28 cellular contexts compared by ENCODE assay signal in the genomic region with DNA sequence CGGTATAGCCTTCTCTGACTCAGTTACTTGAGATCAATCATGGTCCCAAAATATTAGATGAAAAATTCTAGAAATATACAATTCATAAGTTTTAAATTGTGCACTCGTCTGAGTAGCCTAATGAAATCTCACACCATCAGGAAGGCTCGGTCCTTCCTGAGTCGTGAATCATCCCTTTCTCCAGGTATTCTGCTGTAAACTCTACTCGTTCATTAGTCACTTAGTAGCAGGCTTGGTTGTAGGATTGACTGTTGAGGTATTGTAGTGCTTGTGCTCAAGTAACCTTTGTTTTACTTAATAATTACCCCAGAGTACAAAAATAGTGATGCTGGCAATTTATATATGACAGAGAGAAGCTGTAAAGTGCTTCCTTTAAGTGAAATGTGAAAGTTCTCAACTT.
"Had no signal": no experiment of that assay in that cellular context is flagged by ENCODE, and none has a peak within 500 bp of the region (broad histone marks: within the 10 kb centered on the region; RNA-seq: fewer than 3 reads in every experiment).

No MANE protein-coding gene starts in this region.

- DNase-seq: activated CD4-positive, alpha-beta T cell treated with anti-CD3 and anti-CD28 coated beads for 36 hours; activated CD4-positive, CD25-positive, alpha-beta regulatory T cell; activated CD8-positive, alpha-beta memory T cell treated with anti-CD3 and anti-CD28 coated beads, Interleukin-2, amount 10 ng/mL, durations not matched to agents 7 days and 5 days; activated CD8-positive, alpha-beta T cell treated with anti-CD3 and anti-CD28 coated beads, Interleukin-2, amount 10 ng/mL, durations not matched to agents 7 days and 5 days; activated effector memory CD4-positive, alpha-beta T cell treated with Interleukin-2 at 50 U/mL for 16 hours; activated naive CD4-positive, alpha-beta T cell treated with Interleukin-2 at 50 U/mL for 16 hours; activated T-cell treated with anti-CD3 and anti-CD28 coated beads for 4 hours; anterior cingulate cortex; cerebellar nuclear complex; colonic mucosa; dorsolateral prefrontal cortex; effector memory CD4-positive, alpha-beta T cell; heart left ventricle; hypothalamus; immature natural killer cell; kidney; left ventricle myocardium inferior; nephron progenitor cell; ovary; psoas muscle; spleen; stimulated activated naive CD4-positive, alpha-beta T cell; tibial artery; upper lobe of right lung had no signal

- H3K36me3 ChIP-seq: cardiac muscle cell, colonic mucosa, heart left ventricle, left ventricle myocardium inferior, ovary, right atrium auricular region, spleen, suprapubic skin, tibial artery, upper lobe of right lung had no signal

- H3K27me3 ChIP-seq: cardiac muscle cell, colonic mucosa, dorsolateral prefrontal cortex, heart left ventricle, ovary, right atrium auricular region, spleen, suprapubic skin, tibial artery, upper lobe of right lung had no signal

- H3K27ac ChIP-seq: cardiac muscle cell, colonic mucosa, dorsolateral prefrontal cortex, heart left ventricle, left ventricle myocardium inferior, ovary, psoas muscle, right atrium auricular region, spleen, suprapubic skin, tibial artery, upper lobe of right lung had no signal

- H3K4me3 ChIP-seq: cardiac muscle cell, colonic mucosa, dorsolateral prefrontal cortex, heart left ventricle, left ventricle myocardium inferior, lung, ovary, psoas muscle, right atrium auricular region, spleen, suprapubic skin, tibial artery, upper lobe of right lung had no signal
